In the genomic region with DNA sequence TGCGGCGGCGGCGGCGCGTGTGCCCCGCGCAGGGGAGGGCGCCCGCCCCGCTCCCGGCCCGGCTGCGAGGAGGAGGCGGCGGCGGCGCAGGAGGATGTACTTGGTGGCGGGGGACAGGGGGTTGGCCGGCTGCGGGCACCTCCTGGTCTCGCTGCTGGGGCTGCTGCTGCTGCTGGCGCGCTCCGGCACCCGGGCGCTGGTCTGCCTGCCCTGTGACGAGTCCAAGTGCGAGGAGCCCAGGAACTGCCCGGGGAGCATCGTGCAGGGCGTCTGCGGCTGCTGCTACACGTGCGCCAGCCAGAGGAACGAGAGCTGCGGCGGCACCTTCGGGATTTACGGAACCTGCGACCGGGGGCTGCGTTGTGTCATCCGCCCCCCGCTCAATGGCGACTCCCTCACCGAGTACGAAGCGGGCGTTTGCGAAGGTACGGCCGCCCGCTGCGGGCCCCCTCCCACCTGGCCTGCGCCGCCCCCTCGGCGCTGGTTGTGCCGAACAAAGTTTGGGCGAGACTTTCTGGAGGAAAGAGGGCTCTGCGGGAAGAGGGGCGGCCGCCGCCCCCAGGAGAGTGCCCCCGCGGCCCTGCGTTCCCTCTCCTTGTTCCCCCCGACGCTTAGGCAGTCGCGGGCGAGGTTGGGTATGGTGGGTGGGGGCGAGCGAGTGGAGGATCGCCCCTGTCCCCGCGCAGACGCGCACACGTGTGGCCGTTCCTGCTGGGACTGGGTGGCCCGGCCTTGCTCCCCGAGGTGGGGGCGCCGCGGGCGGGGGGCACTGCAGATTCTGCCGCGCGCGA, we compare ENCODE assay signal across 8 cellular contexts. TPM values are rescaled to one million over a fixed set of nuclear protein-coding genes. Genes with fewer than 3 reads are reported as not detected.
A peak's percentile ranks its signal among the peaks of the same experiment; 100 is the strongest.
DNase-seq lines count a peak whose midpoint lies in the region; ATAC-seq and TF ChIP-seq lines count a peak whose summit lies in the region.

No MANE protein-coding gene starts in this region.

- H3K27ac Mint-ChIP-seq in T-cell = no peak overlapping the region

- H3K4me1 Mint-ChIP-seq in T-cell = peaks cover 31 to 46% (median 34%) of the 10 kb centered on the region in 3 donors

- peaks cover 5 to 74% of the 10 kb centered on the region in 2 donors for H3K4me1 ChIP-seq in left lung

- H3K9me3 ChIP-seq in left lung = no peaks in the 10 kb centered on the region

- peak overlapping the region; percentile 79 to 81 for H3K27ac ChIP-seq in left lung

- H3K27me3 Mint-ChIP-seq in T-cell = peaks cover 43 to 45% of the 10 kb centered on the region in 2 donors

- H3K27me3 ChIP-seq in left lung = peaks cover 0 to 53% of the 10 kb centered on the region in 2 donors

- intact Hi-C loops in left lung (cut with DNase I) = loop anchor here in 1 of 2 donors (10.0 kb wide), 1 partner anchor 128 kb away; no protein-coding TSS in a partner anchor

- no peaks in the 10 kb centered on the region for H3K9me3 Mint-ChIP-seq in T-cell

- POLR2A ChIA-PET in T-cell (lab: Charles Lee) = interaction anchor here in 1 of 2 donors (0.6 kb wide), 1 partner anchor 190 kb away, joined by 10 read pairs; no protein-coding TSS in a partner anchor

- ATAC-seq in HG03025 (IDR thresholded peaks at IDR 0.05; ENCODE audit: low FRiP score, unreplicated experiment) = peak; percentile 31
- peak; percentile 53 to 59 (median 56) for ATAC-seq in T-cell (replicated peaks in 1 of 4)
- peak; percentile 7 for ATAC-seq in left lung

- H3K36me3 ChIP-seq in left lung = no peaks in the 10 kb centered on the region

- peak overlapping the region; percentile 70 to 94 (median 79) for H3K4me3 Mint-ChIP-seq in T-cell

- H3K36me3 Mint-ChIP-seq in T-cell = no peaks in the 10 kb centered on the region

- CTCF ChIA-PET in T-cell (lab: Charles Lee) = no interaction called here

- TF ChIP-seq CTCF in cardiac fibroblast (IDR thresholded peaks at IDR 0.05; ENCODE audit: low read depth, low read length) (no peak), left lung (IDR thresholded peaks at IDR 0.05) (no peak)

- DNase-seq in activated T-cell treated with anti-CD3 and anti-CD28 coated beads for 1 hour (ENCODE audit: low read depth) (peak; percentile 14), activated T-cell treated with anti-CD3 and anti-CD28 coated beads for 4 hours (no peak), T-cell (peak in 17 of 34 experiments; percentile 4 to 36 (median 20)), cardiac fibroblast (ENCODE audit: low read depth in 2 of 2) (peak in 1 of 2 donors; percentile 51), left lung (peak; percentile 47 to 85), LoVo (ENCODE audit: low spot score) (no peak)
- peak in 2 of 3 experiments; percentile 13 to 35 for DNase-seq in stimulated activated CD4-positive, alpha-beta T cell treated with anti-CD3 and anti-CD28 coated beads, TNF-alpha, amount 100 ng/mL, for 4 hours (ENCODE audit: low read depth in 3 of 3)

- H3K4me3 ChIP-seq in cardiac fibroblast (replicated peaks in 1 of 2; ENCODE audit: low read depth in 2 of 2, low read length in 2 of 2) (peak overlapping the region; percentile 88 to 95), left lung (peak overlapping the region; percentile 71 to 73)

RNA-seq across cellular contexts. Expression of gene CRIM1, which starts 0.8 kb away (rescaled TPM):
- total RNA-seq in T-cell = 1 to 10 TPM; 2.0 to 5.8 (median 4.2) TPM
- 10 to 100 TPM; 58.0 to 72.9 TPM for total RNA-seq in left lung

Comparison
In these comparisons a context has a peak if more than half of its experiments do, and no peak if none do; other contexts are left out.
1. DNase-seq: peak in activated T-cell treated with anti-CD3 and anti-CD28 coated beads for 1 hour (single experiment), left lung (2 of 2) and stimulated activated CD4-positive, alpha-beta T cell treated with anti-CD3 and anti-CD28 coated beads, TNF-alpha, amount 100 ng/mL, for 4 hours (2 of 3); none in activated T-cell treated with anti-CD3 and anti-CD28 coated beads for 4 hours (single experiment) and LoVo (single experiment).
2. RNA of gene CRIM1, which starts 0.8 kb away (total RNA-seq): 58.0 to 72.9 TPM in left lung; 2.0 to 5.8 TPM in T-cell; every median in the first group is over 4 times any median in the second.
3. Peak in every context shown above with its lines, with median percentiles within 50 percentile points of each other: ATAC-seq.